In genomic region chr5:149521739-149522373, GRCh38 we compare ENCODE assay signal across 19 cellular contexts. TPM values are rescaled to one million over a fixed set of nuclear protein-coding genes. Genes with fewer than 3 reads are reported as not detected.
DNase-seq lines count a peak whose midpoint lies in the region; TF ChIP-seq lines count a peak whose summit lies in the region.
"Had no signal": no experiment of that assay in that cellular context is flagged by ENCODE, and none has a peak within 500 bp of the region (broad histone marks: within the 10 kb centered on the region; RNA-seq: fewer than 3 reads in every experiment).

No MANE protein-coding gene starts in this region.

- intact Hi-C loops in CD4-positive, alpha-beta memory T cell (cut with micrococcal nuclease) = no loop called here
- intact Hi-C loops in Calu3 (cut with micrococcal nuclease; ENCODE audit: unreplicated experiment) = no loop called here

- no peak overlapping the region for H3K27ac ChIP-seq in CD4-positive, alpha-beta memory T cell (ENCODE audit: low read depth, low read length)
- H3K27ac ChIP-seq: adrenal gland, pancreas had no signal

- no peaks in the 10 kb centered on the region for H3K9me3 ChIP-seq in CD4-positive, alpha-beta memory T cell (ENCODE audit: control insufficient read depth in 1 of 2, low read length in 2 of 2)
- H3K9me3 ChIP-seq: adrenal gland, gastroesophageal sphincter, pancreas, tibial nerve had no signal

- TF ChIP-seq CTCF in HFFc6 (IDR thresholded peaks at IDR 0.05) (no peak), chondrocyte (IDR thresholded peaks at IDR 0.05) (no peak), progenitor cell of endocrine pancreas (IDR thresholded peaks at IDR 0.05; ENCODE audit: unreplicated experiment) (no peak), Calu3 (IDR thresholded peaks at IDR 0.05; ENCODE audit: unreplicated experiment) (no peak)

- H3K27me3 Mint-ChIP-seq in CD4-positive, alpha-beta memory T cell = no peaks in the 10 kb centered on the region
- H3K27me3 Mint-ChIP-seq in HFFc6 (ENCODE audit: insufficient read depth) = no peaks in the 10 kb centered on the region; the same call in 1 of the 2 replicates
- H3K27me3 Mint-ChIP-seq in chondrocyte (ENCODE audit: low read depth) = no peaks in the 10 kb centered on the region
- no peaks in the 10 kb centered on the region for H3K27me3 Mint-ChIP-seq in progenitor cell of endocrine pancreas
- H3K27me3 Mint-ChIP-seq in Calu3 (ENCODE audit: unreplicated experiment) = no peaks in the 10 kb centered on the region
- H3K27me3 Mint-ChIP-seq: activated CD4-positive, alpha-beta T cell treated with anti-CD3 and anti-CD28 coated beads, Interleukin-2, amount 10 ng/mL, durations not matched to agents 7 days and 5 days; stimulated activated naive B cell treated with anti-CD40 and anti-IgM and Interleukin-4, amounts not matched to agents 10 μg/mL and 1 μg/mL and 100 μg/mL, for 72 hours had no signal

- peaks cover 98% of the 10 kb centered on the region for H3K4me1 ChIP-seq in CD4-positive, alpha-beta memory T cell (ENCODE audit: insufficient read depth, low read length)

- POLR2A ChIA-PET in CD4-positive, alpha-beta memory T cell (lab: Charles Lee; ENCODE audit: partially characterized antibody) = interaction anchor here (0.6 to 0.7 kb wide), 2 partner anchors 20 to 30 kb away, joined by 3 read pairs; partner anchors contain the start of gene CSNK1A1

- H3K36me3 ChIP-seq in CD4-positive, alpha-beta memory T cell (ENCODE audit: insufficient read depth, low read length) = peaks cover 32% of the 10 kb centered on the region

- H3K4me3 Mint-ChIP-seq in CD4-positive, alpha-beta memory T cell = peak overlapping the region in 2 of 8 donors; percentile 7 to 64
- H3K4me3 Mint-ChIP-seq in HFFc6 (no peak overlapping the region), chondrocyte (ENCODE audit: unreplicated experiment) (no peak overlapping the region), progenitor cell of endocrine pancreas (ENCODE audit: low read depth) (no peak overlapping the region), Calu3 (ENCODE audit: low read depth, unreplicated experiment) (no peak overlapping the region)
- H3K4me3 Mint-ChIP-seq: activated CD4-positive, alpha-beta T cell treated with anti-CD3 and anti-CD28 coated beads, Interleukin-2, amount 10 ng/mL, durations not matched to agents 7 days and 5 days; stimulated activated naive B cell treated with anti-CD40 and anti-IgM and Interleukin-4, amounts not matched to agents 10 μg/mL and 1 μg/mL and 100 μg/mL, for 72 hours had no signal

- H3K27ac Mint-ChIP-seq in CD4-positive, alpha-beta memory T cell = peak overlapping the region; percentile 1 to 76 (median 70)
- H3K27ac Mint-ChIP-seq in HFFc6 (peak overlapping the region; percentile 20; the same call in 1 of the 2 replicates), chondrocyte (ENCODE audit: unreplicated experiment) (peak overlapping the region; percentile 54), progenitor cell of endocrine pancreas (peak overlapping the region; percentile 4), Calu3 (ENCODE audit: unreplicated experiment) (no peak overlapping the region)
- H3K27ac Mint-ChIP-seq: activated CD4-positive, alpha-beta T cell treated with anti-CD3 and anti-CD28 coated beads, Interleukin-2, amount 10 ng/mL, durations not matched to agents 7 days and 5 days; stimulated activated naive B cell treated with anti-CD40 and anti-IgM and Interleukin-4, amounts not matched to agents 10 μg/mL and 1 μg/mL and 100 μg/mL, for 72 hours had no signal

- H3K4me1 Mint-ChIP-seq in CD4-positive, alpha-beta memory T cell = peaks cover 62 to 92% (median 81%) of the 10 kb centered on the region in 4 donors
- H3K4me1 Mint-ChIP-seq in HFFc6 (ENCODE audit: low read depth) = peaks cover 79% of the 10 kb centered on the region
- peaks cover 61% of the 10 kb centered on the region for H3K4me1 Mint-ChIP-seq in chondrocyte (ENCODE audit: low read depth)
- H3K4me1 Mint-ChIP-seq in progenitor cell of endocrine pancreas (ENCODE audit: low read depth) = peaks cover 35% of the 10 kb centered on the region
- peaks cover 86% of the 10 kb centered on the region for H3K4me1 Mint-ChIP-seq in Calu3 (ENCODE audit: low read depth, unreplicated experiment)

- H3K27me3 ChIP-seq in CD4-positive, alpha-beta memory T cell (ENCODE audit: insufficient read depth, low read length) = no peaks in the 10 kb centered on the region
- H3K27me3 ChIP-seq: adrenal gland, gastroesophageal sphincter, pancreas, tibial nerve had no signal

- H3K9me3 Mint-ChIP-seq in CD4-positive, alpha-beta memory T cell = no peaks in the 10 kb centered on the region
- no peaks in the 10 kb centered on the region for H3K9me3 Mint-ChIP-seq in HFFc6
- H3K9me3 Mint-ChIP-seq in chondrocyte (ENCODE audit: low read depth) = no peaks in the 10 kb centered on the region
- no peaks in the 10 kb centered on the region for H3K9me3 Mint-ChIP-seq in progenitor cell of endocrine pancreas (ENCODE audit: low read depth)
- H3K9me3 Mint-ChIP-seq in Calu3 (ENCODE audit: low read depth, unreplicated experiment) = no peaks in the 10 kb centered on the region
- H3K9me3 Mint-ChIP-seq: activated CD4-positive, alpha-beta T cell treated with anti-CD3 and anti-CD28 coated beads, Interleukin-2, amount 10 ng/mL, durations not matched to agents 7 days and 5 days; stimulated activated naive B cell treated with anti-CD40 and anti-IgM and Interleukin-4, amounts not matched to agents 10 μg/mL and 1 μg/mL and 100 μg/mL, for 72 hours had no signal

- peaks cover 29 to 70% of the 10 kb centered on the region in 2 donors for H3K36me3 Mint-ChIP-seq in CD4-positive, alpha-beta memory T cell
- H3K36me3 Mint-ChIP-seq in HFFc6 (ENCODE audit: low read depth) (peaks cover 44% of the 10 kb centered on the region), chondrocyte (ENCODE audit: low read depth) (peaks cover 16% of the 10 kb centered on the region), progenitor cell of endocrine pancreas (ENCODE audit: insufficient read depth) (peaks cover 16% of the 10 kb centered on the region), Calu3 (ENCODE audit: insufficient read depth, unreplicated experiment) (peaks cover 75% of the 10 kb centered on the region)

- DNase-seq in CD4-positive, alpha-beta memory T cell = no peak
- no peak for DNase-seq in HFFc6
- DNase-seq in chondrocyte (ENCODE audit: low spot score) = no peak
- no peak for DNase-seq in progenitor cell of endocrine pancreas (ENCODE audit: low spot score, unreplicated experiment)
- DNase-seq in Calu3 = no peak
- DNase-seq in activated gamma-delta T cell treated with Interleukin-2 at 50 U/mL for 16 hours = no peak
- no peak for DNase-seq in NCI-H1694 treated with DMSO at 0.1 percent for 48 hours (lab: John Stamatoyannopoulos, UW)
- DNase-seq: activated CD4-positive, alpha-beta T cell treated with anti-CD3 and anti-CD28 coated beads, Interleukin-2, amount 10 ng/mL, durations not matched to agents 7 days and 5 days; adrenal gland; IMR-90; NCI-H1417 treated with DMSO at 0.1 percent for 48 hours; NCI-H2171 treated with DMSO at 0.1 percent for 48 hours; NCI-H82; pancreas; stimulated activated CD4-positive, alpha-beta T cell treated with anti-CD3 and anti-CD28 coated beads, Interleukin-1b, Interleukin-23, amount 100 ng/mL, for 48 hours; stimulated activated naive B cell treated with anti-CD40 and anti-IgM and Interleukin-4, amounts not matched to agents 10 μg/mL and 1 μg/mL and 100 μg/mL, for 72 hours had no signal

- BruUV-seq in Calu3 (replicated peaks; lab: Mats Ljungman, UMichigan) = no TSS peak

- CTCF ChIA-PET in CD4-positive, alpha-beta memory T cell (lab: Charles Lee; ENCODE audit: partially characterized antibody) = interaction anchor here (0.7 to 1.4 kb wide), 4 partner anchors 12 to 88 kb away, joined by 3 to 5 read pairs (median 3); no protein-coding TSS in a partner anchor
- CTCF ChIA-PET in Calu3 (lab: Charles Lee) = interaction anchor here (0.7 to 1.6 kb wide), 3 partner anchors 39 to 81 kb away, joined by 3 to 5 read pairs (median 3); no protein-coding TSS in a partner anchor

- H3K4me3 ChIP-seq in CD4-positive, alpha-beta memory T cell (ENCODE audit: low read length in 2 of 2) = no peak overlapping the region
- H3K4me3 ChIP-seq: adrenal gland, gastroesophageal sphincter, pancreas, tibial nerve had no signal

RNA-seq across cellular contexts. Expression of gene CSNK1A1, which starts 29.4 kb away (rescaled TPM):
- total RNA-seq in CD4-positive, alpha-beta memory T cell = 100 to 1,000 TPM; 175 to 189 TPM
- polyA plus RNA-seq in CD4-positive, alpha-beta memory T cell = 100 to 1,000 TPM; 135 to 162 TPM
- 100 to 1,000 TPM; 266 to 336 (median 310) TPM for total RNA-seq in HFFc6 (2021; fragmentation: NEBNext Ultra II Directional; extraction: Animal tissue kit (Norgen Biotek cat#: 25700))
- total RNA-seq in chondrocyte = 214 to 227 TPM (median 224 TPM) in 3 replicates
- total RNA-seq in progenitor cell of endocrine pancreas = 213 and 219 TPM in 2 replicates
- 350 and 377 TPM in 2 replicates for total RNA-seq in Calu3 (2022)

RNA-seq across cellular contexts. Expression of gene ARHGEF37, which starts 59.4 kb away (rescaled TPM):
- 1 to 10 TPM in 1 of 2 experiments, under 1 TPM in 1; 0.96 to 1.3 TPM for total RNA-seq in CD4-positive, alpha-beta memory T cell
- polyA plus RNA-seq in CD4-positive, alpha-beta memory T cell = not detected
- under 1 TPM; 0.31 to 0.81 (median 0.38) TPM for total RNA-seq in HFFc6 (2021; fragmentation: NEBNext Ultra II Directional; extraction: Animal tissue kit (Norgen Biotek cat#: 25700))
- total RNA-seq in chondrocyte = 5.8 to 16.8 TPM (median 6.0 TPM) in 3 replicates
- 2.4 and 3.3 TPM in 2 replicates for total RNA-seq in progenitor cell of endocrine pancreas
- total RNA-seq in Calu3 (2022) = 13.0 and 16.1 TPM in 2 replicates
- total RNA-seq: G401 had no signal
